ENCODE assay signal across 8 cellular contexts in genomic region chr1:146938927-146939786, GRCh38. TPM values are rescaled to one million over a fixed set of nuclear protein-coding genes. Genes with fewer than 3 reads are reported as not detected.
DNase-seq lines count a peak whose midpoint lies in the region; ATAC-seq and TF ChIP-seq lines count a peak whose summit lies in the region.
"Not testable (repeated sequence)": the region's sequence is repeated elsewhere in the genome, so short reads cannot be mapped to it uniquely, and the experiment has no call there.

No MANE protein-coding gene starts in this region.

- H3K27me3 Mint-ChIP-seq in activated T-cell treated with anti-CD3 and anti-CD28 coated beads, Interleukin-2, amount 50 U/mL, for 72 hours (ENCODE audit: low read depth): not testable (repeated sequence)

- not testable (repeated sequence) for H3K27me3 ChIP-seq in OCI-LY1 (ENCODE audit: insufficient read depth, low read length)

- peak overlapping the region; percentile 89 to 90 for H3K4me3 Mint-ChIP-seq in activated T-cell treated with anti-CD3 and anti-CD28 coated beads, Interleukin-2, amount 50 U/mL, for 72 hours

- not testable (repeated sequence) for TF ChIP-seq CTCF in OCI-LY1 (IDR thresholded peaks at IDR 0.05; ENCODE audit: low read length)

- peak overlapping the region; percentile 53; the same call in 1 of the 2 replicates for H3K9ac ChIP-seq in OCI-LY1 (ENCODE audit: low read length)

- DNase-seq in CD1c-positive myeloid dendritic cell (ENCODE audit: extremely low spot score) (peak; percentile 16), erythroblast (lab: John Stamatoyannopoulos, UW) (peak; percentile 47 to 61), lung microvascular endothelial cell (ENCODE audit: low read depth in 2 of 2) (peak; percentile 23 to 44)
- DNase-seq in activated T-cell treated with anti-CD3 and anti-CD28 coated beads, Interleukin-2, amount 50 U/mL, for 72 hours: peak; percentile 38 to 54
- peak; percentile 22 to 47 for DNase-seq in stimulated activated CD4-positive, alpha-beta T cell treated with anti-CD3 and anti-CD28 coated beads, Interleukin-2, amount 100 ng/mL, for 24 hours

- H3F3A ChIP-seq in OCI-LY1 (ENCODE audit: insufficient read depth, low read length): not testable (repeated sequence)

- H3K4me1 Mint-ChIP-seq in activated T-cell treated with anti-CD3 and anti-CD28 coated beads, Interleukin-2, amount 50 U/mL, for 72 hours (ENCODE audit: low read depth): peaks cover 12% of the 10 kb centered on the region

- H3K79me2 ChIP-seq in OCI-LY1 (ENCODE audit: insufficient read depth, low read length): not testable (repeated sequence)

- not testable (repeated sequence) for H2AFZ ChIP-seq in OCI-LY1 (ENCODE audit: low read length)

- not testable (repeated sequence) for H3K9me3 ChIP-seq in OCI-LY1 (ENCODE audit: low read length)

- peak overlapping the region; percentile 75 for H3K4me2 ChIP-seq in OCI-LY1 (ENCODE audit: low read length)

- H3K4me3 ChIP-seq in OCI-LY1 (ENCODE audit: low read depth, low read length, poor library complexity, severe bottlenecking): peak overlapping the region; percentile 60

- H3K4me1 ChIP-seq in OCI-LY1 (ENCODE audit: insufficient read depth, low read length, severe bottlenecking): peaks cover 11% of the 10 kb centered on the region

- not testable (repeated sequence) for H4K20me1 ChIP-seq in OCI-LY1 (ENCODE audit: insufficient read depth, low read length)

- not testable (repeated sequence) for H3K36me3 ChIP-seq in OCI-LY1 (ENCODE audit: insufficient read depth, low read length)

- not testable (repeated sequence) for H3K36me3 Mint-ChIP-seq in activated T-cell treated with anti-CD3 and anti-CD28 coated beads, Interleukin-2, amount 50 U/mL, for 72 hours (ENCODE audit: insufficient read depth in 2 of 2)

- H3K27ac Mint-ChIP-seq in activated T-cell treated with anti-CD3 and anti-CD28 coated beads, Interleukin-2, amount 50 U/mL, for 72 hours: not testable (repeated sequence)

- H3K9me2 ChIP-seq in OCI-LY1 (ENCODE audit: low read depth, low read length): not testable (repeated sequence)

- ATAC-seq in GM19455 (IDR thresholded peaks at IDR 0.05; ENCODE audit: unreplicated experiment) (peak; percentile 42), HG03280 (IDR thresholded peaks at IDR 0.05; ENCODE audit: unreplicated experiment) (peak; percentile 36)
- ATAC-seq in activated T-cell treated with anti-CD3 and anti-CD28 coated beads, Interleukin-2, amount 50 U/mL, for 72 hours (replicated peaks in 1 of 2): peak; percentile 44 to 50

- not testable (repeated sequence) for H3K9me3 Mint-ChIP-seq in activated T-cell treated with anti-CD3 and anti-CD28 coated beads, Interleukin-2, amount 50 U/mL, for 72 hours

- H3K27ac ChIP-seq in OCI-LY1 (ENCODE audit: low read depth, low read length, poor library complexity, severe bottlenecking): not testable (repeated sequence)

- not testable (repeated sequence) for TF ChIP-seq POLR2A in erythroblast (IDR thresholded peaks at IDR 0.05; ENCODE audit: low read length)

RNA-seq across cellular contexts. Expression of gene NBPF12, which starts 1.0 kb away (rescaled TPM):
- 10 to 100 TPM; 15.4 to 18.0 TPM for total RNA-seq in activated T-cell treated with anti-CD3 and anti-CD28 coated beads, Interleukin-2, amount 50 U/mL, for 72 hours
- 2.6 and 3.0 TPM in 2 replicates for total RNA-seq in lung microvascular endothelial cell
